Comparison of ENCODE assay signal across 1 cellular context in genomic region chr14:22803575-22803974, GRCh38.
TF ChIP-seq lines count a peak whose summit lies in the region.

No MANE protein-coding gene starts in this region.

TF ChIP-seq in GM23338, 12 proteins besides CTCF, POLR2A, EP300 and RAD21 (continued from another document):
- no peak for TF ChIP-seq ZNF462 (CRISPR knock-in tag; IDR thresholded peaks at IDR 0.05)
- no peak for TF ChIP-seq REST (IDR thresholded peaks at IDR 0.05; ENCODE audit: unreplicated experiment)
- TF ChIP-seq POLR2AphosphoS5 (IDR thresholded peaks at IDR 0.05; ENCODE audit: low read depth): no peak
- TF ChIP-seq EZH2phosphoT487 (IDR thresholded peaks at IDR 0.05; ENCODE audit: unreplicated experiment): no peak
- no peak for TF ChIP-seq NANOG (IDR thresholded peaks at IDR 0.05; ENCODE audit: borderline replicate concordance)
- TF ChIP-seq CREB1 (CRISPR knock-in tag; IDR thresholded peaks at IDR 0.05; ENCODE audit: low read depth): no peak
- no peak for TF ChIP-seq STAT1 (IDR thresholded peaks at IDR 0.05; ENCODE audit: unreplicated experiment)
- TF ChIP-seq JUNB (IDR thresholded peaks at IDR 0.05; ENCODE audit: unreplicated experiment): no peak
- TF ChIP-seq ZNF114 (CRISPR knock-in tag; IDR thresholded peaks at IDR 0.05): no peak
- no peak for TF ChIP-seq EZH2 (IDR thresholded peaks at IDR 0.05; ENCODE audit: low read depth, unreplicated experiment)
- TF ChIP-seq ETS1 (IDR thresholded peaks at IDR 0.05): no peak
